In genomic region chr5:115169392-115170127, GRCh38 we compare ENCODE assay signal across 1 cellular context.
TF ChIP-seq lines count a peak whose summit lies in the region.

Gene TRIM36, minus strand, starts transcription at chr5:115169908. Its CDS starts 274 bp downstream, at chr5:115169634.

TF ChIP-seq in K562, 482 proteins besides CTCF, POLR2A, EP300 and RAD21 (continued from another document and continues in another):
- TF ChIP-seq CREB1 (IDR thresholded peaks at IDR 0.05): 0 out of 2 replicates have a peak, but pooled peaks have one; percentile 26
- 0 out of 2 replicates have a peak, but pooled peaks have one; percentile 34 for TF ChIP-seq CREB1 (CRISPR knock-in tag; IDR thresholded peaks at IDR 0.05)
- TF ChIP-seq ZNF75A (CRISPR knock-in tag; IDR thresholded peaks at IDR 0.05): no peak
- TF ChIP-seq ESRRA (IDR thresholded peaks at IDR 0.05; ENCODE audit: borderline replicate concordance, low read depth): no peak
- TF ChIP-seq FOS (IDR thresholded peaks at IDR 0.05; ENCODE audit: extremely low read depth, insufficient read length): no peak
- TF ChIP-seq, protein P1, sequence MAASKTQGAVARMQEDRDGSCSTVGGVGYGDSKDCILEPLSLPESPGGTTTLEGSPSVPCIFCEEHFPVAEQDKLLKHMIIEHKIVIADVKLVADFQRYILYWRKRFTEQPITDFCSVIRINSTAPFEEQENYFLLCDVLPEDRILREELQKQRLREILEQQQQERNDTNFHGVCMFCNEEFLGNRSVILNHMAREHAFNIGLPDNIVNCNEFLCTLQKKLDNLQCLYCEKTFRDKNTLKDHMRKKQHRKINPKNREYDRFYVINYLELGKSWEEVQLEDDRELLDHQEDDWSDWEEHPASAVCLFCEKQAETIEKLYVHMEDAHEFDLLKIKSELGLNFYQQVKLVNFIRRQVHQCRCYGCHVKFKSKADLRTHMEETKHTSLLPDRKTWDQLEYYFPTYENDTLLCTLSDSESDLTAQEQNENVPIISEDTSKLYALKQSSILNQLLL (CRISPR knock-in tag; IDR thresholded peaks at IDR 0.05; ENCODE audit: borderline replicate concordance): no peak
- no peak for TF ChIP-seq MED1 (CRISPR knock-in tag; IDR thresholded peaks at IDR 0.05; ENCODE audit: borderline replicate concordance)
- peak; percentile 83 to 86 for TF ChIP-seq NRF1 (conservative IDR thresholded peaks at IDR 0.05 in 1 of 2, IDR thresholded peaks at IDR 0.05 in 1 of 2)
- TF ChIP-seq L3MBTL2 (IDR thresholded peaks at IDR 0.05): peak; percentile 83
- no peak for TF ChIP-seq SMARCB1 (IDR thresholded peaks at IDR 0.05; ENCODE audit: insufficient read length, low read depth)
- no peak for TF ChIP-seq FIP1L1 (IDR thresholded peaks at IDR 0.05; ENCODE audit: low read depth, low read length, poor library complexity, severe bottlenecking)
- TF ChIP-seq NFYB (IDR thresholded peaks at IDR 0.05; ENCODE audit: extremely low read depth, insufficient read length): no peak
- TF ChIP-seq FOXK1 (CRISPR knock-in tag; IDR thresholded peaks at IDR 0.05; ENCODE audit: borderline replicate concordance): no peak
- no peak for TF ChIP-seq NFATC3 (IDR thresholded peaks at IDR 0.05)
- no peak for TF ChIP-seq IFI16 (CRISPR knock-in tag; IDR thresholded peaks at IDR 0.05)
- TF ChIP-seq, protein P2, sequence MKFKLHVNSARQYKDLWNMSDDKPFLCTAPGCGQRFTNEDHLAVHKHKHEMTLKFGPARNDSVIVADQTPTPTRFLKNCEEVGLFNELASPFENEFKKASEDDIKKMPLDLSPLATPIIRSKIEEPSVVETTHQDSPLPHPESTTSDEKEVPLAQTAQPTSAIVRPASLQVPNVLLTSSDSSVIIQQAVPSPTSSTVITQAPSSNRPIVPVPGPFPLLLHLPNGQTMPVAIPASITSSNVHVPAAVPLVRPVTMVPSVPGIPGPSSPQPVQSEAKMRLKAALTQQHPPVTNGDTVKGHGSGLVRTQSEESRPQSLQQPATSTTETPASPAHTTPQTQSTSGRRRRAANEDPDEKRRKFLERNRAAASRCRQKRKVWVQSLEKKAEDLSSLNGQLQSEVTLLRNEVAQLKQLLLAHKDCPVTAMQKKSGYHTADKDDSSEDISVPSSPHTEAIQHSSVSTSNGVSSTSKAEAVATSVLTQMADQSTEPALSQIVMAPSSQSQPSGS (CRISPR knock-in tag; IDR thresholded peaks at IDR 0.05): no peak
- TF ChIP-seq PURB (CRISPR knock-in tag; IDR thresholded peaks at IDR 0.05; ENCODE audit: low read depth): no peak
- no peak for TF ChIP-seq NCOA2 (IDR thresholded peaks at IDR 0.05; ENCODE audit: partially characterized antibody in 2 of 2)
- no peak for TF ChIP-seq POLR2AphosphoS2 (IDR thresholded peaks at IDR 0.05; ENCODE audit: low read length)
- no peak for TF ChIP-seq FOXJ3 (CRISPR knock-in tag; IDR thresholded peaks at IDR 0.05)
- TF ChIP-seq PCBP1 (IDR thresholded peaks at IDR 0.05; ENCODE audit: low read depth, low read length, poor library complexity, severe bottlenecking): peak; percentile 87
- TF ChIP-seq ZNF217 (CRISPR knock-in tag; IDR thresholded peaks at IDR 0.05): no peak
- peak; percentile 23; the same call in 1 of the 2 replicates for TF ChIP-seq TARDBP (IDR thresholded peaks at IDR 0.05)
- TF ChIP-seq ZKSCAN1 (IDR thresholded peaks at IDR 0.05; ENCODE audit: low read depth, low read length): no peak; the same call in 1 of the 2 replicates
- TF ChIP-seq, protein P3, sequence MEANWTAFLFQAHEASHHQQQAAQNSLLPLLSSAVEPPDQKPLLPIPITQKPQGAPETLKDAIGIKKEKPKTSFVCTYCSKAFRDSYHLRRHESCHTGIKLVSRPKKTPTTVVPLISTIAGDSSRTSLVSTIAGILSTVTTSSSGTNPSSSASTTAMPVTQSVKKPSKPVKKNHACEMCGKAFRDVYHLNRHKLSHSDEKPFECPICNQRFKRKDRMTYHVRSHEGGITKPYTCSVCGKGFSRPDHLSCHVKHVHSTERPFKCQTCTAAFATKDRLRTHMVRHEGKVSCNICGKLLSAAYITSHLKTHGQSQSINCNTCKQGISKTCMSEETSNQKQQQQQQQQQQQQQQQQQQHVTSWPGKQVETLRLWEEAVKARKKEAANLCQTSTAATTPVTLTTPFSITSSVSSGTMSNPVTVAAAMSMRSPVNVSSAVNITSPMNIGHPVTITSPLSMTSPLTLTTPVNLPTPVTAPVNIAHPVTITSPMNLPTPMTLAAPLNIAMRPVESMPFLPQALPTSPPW (CRISPR knock-in tag; IDR thresholded peaks at IDR 0.05): peak; percentile 86
- TF ChIP-seq SMARCA5 (IDR thresholded peaks at IDR 0.05): no peak
- TF ChIP-seq RBM39 (optimal IDR thresholded peaks at IDR 0.05; ENCODE audit: low read depth, low read length): no peak
- TF ChIP-seq NR1H2 (CRISPR knock-in tag; IDR thresholded peaks at IDR 0.05): no peak
- TF ChIP-seq CHD2 (IDR thresholded peaks at IDR 0.05; ENCODE audit: low read depth, low read length): no peak
- TF ChIP-seq, protein P4, sequence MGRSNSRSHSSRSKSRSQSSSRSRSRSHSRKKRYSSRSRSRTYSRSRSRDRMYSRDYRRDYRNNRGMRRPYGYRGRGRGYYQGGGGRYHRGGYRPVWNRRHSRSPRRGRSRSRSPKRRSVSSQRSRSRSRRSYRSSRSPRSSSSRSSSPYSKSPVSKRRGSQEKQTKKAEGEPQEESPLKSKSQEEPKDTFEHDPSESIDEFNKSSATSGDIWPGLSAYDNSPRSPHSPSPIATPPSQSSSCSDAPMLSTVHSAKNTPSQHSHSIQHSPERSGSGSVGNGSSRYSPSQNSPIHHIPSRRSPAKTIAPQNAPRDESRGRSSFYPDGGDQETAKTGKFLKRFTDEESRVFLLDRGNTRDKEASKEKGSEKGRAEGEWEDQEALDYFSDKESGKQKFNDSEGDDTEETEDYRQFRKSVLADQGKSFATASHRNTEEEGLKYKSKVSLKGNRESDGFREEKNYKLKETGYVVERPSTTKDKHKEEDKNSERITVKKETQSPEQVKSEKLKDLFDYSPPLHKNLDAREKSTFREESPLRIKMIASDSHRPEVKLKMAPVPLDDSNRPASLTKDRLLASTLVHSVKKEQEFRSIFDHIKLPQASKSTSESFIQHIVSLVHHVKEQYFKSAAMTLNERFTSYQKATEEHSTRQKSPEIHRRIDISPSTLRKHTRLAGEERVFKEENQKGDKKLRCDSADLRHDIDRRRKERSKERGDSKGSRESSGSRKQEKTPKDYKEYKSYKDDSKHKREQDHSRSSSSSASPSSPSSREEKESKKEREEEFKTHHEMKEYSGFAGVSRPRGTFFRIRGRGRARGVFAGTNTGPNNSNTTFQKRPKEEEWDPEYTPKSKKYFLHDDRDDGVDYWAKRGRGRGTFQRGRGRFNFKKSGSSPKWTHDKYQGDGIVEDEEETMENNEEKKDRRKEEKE (IDR thresholded peaks at IDR 0.05; ENCODE audit: borderline replicate concordance in 1 of 2, control insufficient read depth in 1 of 2, low read depth in 2 of 2, low read length in 1 of 2): no peak
- no peak for TF ChIP-seq ZNF785 (CRISPR knock-in tag; IDR thresholded peaks at IDR 0.05)
- no peak for TF ChIP-seq GTF2E2 (tag; IDR thresholded peaks at IDR 0.05)
- no peak for TF ChIP-seq ZSCAN29 (IDR thresholded peaks at IDR 0.05)
- no peak for TF ChIP-seq ZNF507 (tag; conservative IDR thresholded peaks at IDR 0.05)
- peak; percentile 42; the same call in 1 of the 2 replicates for TF ChIP-seq SMAD4 (CRISPR knock-in tag; conservative IDR thresholded peaks at IDR 0.05)
- TF ChIP-seq ZNF445 (CRISPR knock-in tag; IDR thresholded peaks at IDR 0.05; ENCODE audit: low read depth): no peak
- TF ChIP-seq MTF1 (CRISPR knock-in tag; IDR thresholded peaks at IDR 0.05; ENCODE audit: borderline replicate concordance): no peak
- TF ChIP-seq TAF7 (tag; IDR thresholded peaks at IDR 0.05): no peak
- no peak for TF ChIP-seq MAFF (IDR thresholded peaks at IDR 0.05; ENCODE audit: low read length)
- TF ChIP-seq SRSF7 (optimal IDR thresholded peaks at IDR 0.05; ENCODE audit: low read depth, low read length): no peak
- TF ChIP-seq BHLHE40 (IDR thresholded peaks at IDR 0.05; ENCODE audit: low read length): peak; percentile 64; the same call in 1 of the 2 replicates
- TF ChIP-seq, protein P5, sequence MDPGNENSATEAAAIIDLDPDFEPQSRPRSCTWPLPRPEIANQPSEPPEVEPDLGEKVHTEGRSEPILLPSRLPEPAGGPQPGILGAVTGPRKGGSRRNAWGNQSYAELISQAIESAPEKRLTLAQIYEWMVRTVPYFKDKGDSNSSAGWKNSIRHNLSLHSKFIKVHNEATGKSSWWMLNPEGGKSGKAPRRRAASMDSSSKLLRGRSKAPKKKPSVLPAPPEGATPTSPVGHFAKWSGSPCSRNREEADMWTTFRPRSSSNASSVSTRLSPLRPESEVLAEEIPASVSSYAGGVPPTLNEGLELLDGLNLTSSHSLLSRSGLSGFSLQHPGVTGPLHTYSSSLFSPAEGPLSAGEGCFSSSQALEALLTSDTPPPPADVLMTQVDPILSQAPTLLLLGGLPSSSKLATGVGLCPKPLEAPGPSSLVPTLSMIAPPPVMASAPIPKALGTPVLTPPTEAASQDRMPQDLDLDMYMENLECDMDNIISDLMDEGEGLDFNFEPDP (CRISPR knock-in tag; IDR thresholded peaks at IDR 0.05): no peak
- no peak for TF ChIP-seq U2AF2 (optimal IDR thresholded peaks at IDR 0.05; ENCODE audit: low read depth, low read length)
- TF ChIP-seq SMAD2 (IDR thresholded peaks at IDR 0.05; ENCODE audit: low read depth, low read length): no peak
- TF ChIP-seq HNRNPK (IDR thresholded peaks at IDR 0.05; ENCODE audit: low read depth, low read length, poor library complexity, severe bottlenecking): no peak
- TF ChIP-seq ZBTB26 (CRISPR knock-in tag; IDR thresholded peaks at IDR 0.05): no peak
- no peak for TF ChIP-seq NELFE (IDR thresholded peaks at IDR 0.05; ENCODE audit: insufficient read depth, insufficient read length)
- TF ChIP-seq, protein P6, sequence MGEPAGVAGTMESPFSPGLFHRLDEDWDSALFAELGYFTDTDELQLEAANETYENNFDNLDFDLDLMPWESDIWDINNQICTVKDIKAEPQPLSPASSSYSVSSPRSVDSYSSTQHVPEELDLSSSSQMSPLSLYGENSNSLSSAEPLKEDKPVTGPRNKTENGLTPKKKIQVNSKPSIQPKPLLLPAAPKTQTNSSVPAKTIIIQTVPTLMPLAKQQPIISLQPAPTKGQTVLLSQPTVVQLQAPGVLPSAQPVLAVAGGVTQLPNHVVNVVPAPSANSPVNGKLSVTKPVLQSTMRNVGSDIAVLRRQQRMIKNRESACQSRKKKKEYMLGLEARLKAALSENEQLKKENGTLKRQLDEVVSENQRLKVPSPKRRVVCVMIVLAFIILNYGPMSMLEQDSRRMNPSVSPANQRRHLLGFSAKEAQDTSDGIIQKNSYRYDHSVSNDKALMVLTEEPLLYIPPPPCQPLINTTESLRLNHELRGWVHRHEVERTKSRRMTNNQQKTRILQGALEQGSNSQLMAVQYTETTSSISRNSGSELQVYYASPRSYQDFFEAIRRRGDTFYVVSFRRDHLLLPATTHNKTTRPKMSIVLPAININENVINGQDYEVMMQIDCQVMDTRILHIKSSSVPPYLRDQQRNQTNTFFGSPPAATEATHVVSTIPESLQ (CRISPR knock-in tag; IDR thresholded peaks at IDR 0.05): no peak; the same call in 1 of the 2 replicates
- TF ChIP-seq DLX4 (CRISPR knock-in tag; IDR thresholded peaks at IDR 0.05): no peak
- no peak for TF ChIP-seq MIER1 (IDR thresholded peaks at IDR 0.05; ENCODE audit: low read depth)
- TF ChIP-seq SMAD1 (IDR thresholded peaks at IDR 0.05; ENCODE audit: low read depth, low read length, partially characterized antibody): no peak
- TF ChIP-seq, protein P7, sequence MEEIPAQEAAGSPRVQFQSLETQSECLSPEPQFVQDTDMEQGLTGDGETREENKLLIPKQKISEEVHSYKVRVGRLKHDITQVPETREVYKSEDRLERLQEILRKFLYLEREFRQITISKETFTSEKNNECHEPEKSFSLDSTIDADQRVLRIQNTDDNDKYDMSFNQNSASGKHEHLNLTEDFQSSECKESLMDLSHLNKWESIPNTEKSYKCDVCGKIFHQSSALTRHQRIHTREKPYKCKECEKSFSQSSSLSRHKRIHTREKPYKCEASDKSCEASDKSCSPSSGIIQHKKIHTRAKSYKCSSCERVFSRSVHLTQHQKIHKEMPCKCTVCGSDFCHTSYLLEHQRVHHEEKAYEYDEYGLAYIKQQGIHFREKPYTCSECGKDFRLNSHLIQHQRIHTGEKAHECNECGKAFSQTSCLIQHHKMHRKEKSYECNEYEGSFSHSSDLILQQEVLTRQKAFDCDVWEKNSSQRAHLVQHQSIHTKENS (CRISPR knock-in tag; IDR thresholded peaks at IDR 0.05): no peak
- no peak for TF ChIP-seq SFPQ (IDR thresholded peaks at IDR 0.05; ENCODE audit: low read depth, low read length)
- no peak for TF ChIP-seq ZNF717 (CRISPR knock-in tag; IDR thresholded peaks at IDR 0.05)
- no peak for TF ChIP-seq FUS (optimal IDR thresholded peaks at IDR 0.05; ENCODE audit: low read depth, low read length)
- peak; percentile 86 for TF ChIP-seq POLR2G (IDR thresholded peaks at IDR 0.05; ENCODE audit: low read depth, low read length)
- no peak for TF ChIP-seq MEIS2 (IDR thresholded peaks at IDR 0.05; ENCODE audit: partially characterized antibody)
- no peak for TF ChIP-seq FOXP1 (CRISPR knock-in tag; IDR thresholded peaks at IDR 0.05)
- no peak for TF ChIP-seq SRSF3 (IDR thresholded peaks at IDR 0.05; ENCODE audit: insufficient read depth, low read length)
- TF ChIP-seq ZNF586 (CRISPR knock-in tag; conservative IDR thresholded peaks at IDR 0.05): no peak
- no peak for TF ChIP-seq YBX1 (IDR thresholded peaks at IDR 0.05)
- TF ChIP-seq FOXJ2 (tag; IDR thresholded peaks at IDR 0.05): no peak
